Comparison of ENCODE assay signal across 1 cellular context in the genomic region with DNA sequence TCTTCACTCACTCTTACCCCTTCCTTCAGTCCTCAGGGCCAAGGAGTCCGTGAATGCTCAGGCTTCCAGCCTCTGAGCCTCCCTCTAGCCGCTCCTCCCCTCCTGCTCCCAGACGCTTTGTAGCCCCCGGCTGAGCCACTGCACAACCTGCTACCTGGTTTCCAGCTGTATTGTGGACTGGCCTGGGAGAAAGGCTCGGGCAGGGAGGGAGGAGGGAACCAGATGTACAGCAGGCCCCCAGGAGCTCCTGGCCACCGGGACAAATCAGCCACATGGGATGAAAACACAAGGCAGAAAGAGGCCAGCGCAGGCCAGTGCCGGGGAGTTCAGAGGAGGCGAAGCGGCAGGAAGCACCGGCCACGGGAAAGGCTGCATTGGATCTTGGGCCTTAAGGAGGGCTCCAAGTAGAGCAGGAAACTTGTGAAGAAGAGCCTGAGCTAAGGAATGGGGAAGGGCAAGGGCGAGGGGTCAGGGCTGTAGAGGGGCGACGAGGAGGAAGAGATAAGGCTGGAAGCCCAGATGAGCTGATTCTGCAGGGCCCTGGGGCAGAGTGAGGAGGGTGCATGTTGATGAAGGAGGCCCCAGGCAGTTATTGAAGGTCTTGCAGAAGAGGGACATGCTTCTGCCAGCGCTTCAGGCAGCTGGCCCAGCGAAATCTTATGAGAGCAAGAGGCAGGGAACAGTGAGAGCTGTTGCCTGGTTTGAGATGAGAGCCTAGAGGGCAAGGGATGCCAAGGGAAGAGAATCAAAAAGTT.
TF ChIP-seq lines count a peak whose summit lies in the region.

No MANE protein-coding gene starts in this region.

TF ChIP-seq in GM23338, 12 proteins besides CTCF, POLR2A, EP300 and RAD21:
- no peak for TF ChIP-seq POLR2AphosphoS5 (IDR thresholded peaks at IDR 0.05; ENCODE audit: low read depth)
- no peak for TF ChIP-seq EZH2phosphoT487 (IDR thresholded peaks at IDR 0.05; ENCODE audit: unreplicated experiment)
- TF ChIP-seq ZNF114 (CRISPR knock-in tag; IDR thresholded peaks at IDR 0.05) = no peak
